In genomic region chr2:1742300-1742679, GRCh38 we compare ENCODE assay signal across 12 cellular contexts. TPM values are rescaled to one million over a fixed set of nuclear protein-coding genes. Genes with fewer than 3 reads are reported as not detected.
DNase-seq lines count a peak whose midpoint lies in the region; ATAC-seq and TF ChIP-seq lines count a peak whose summit lies in the region.
"Had no signal": no experiment of that assay in that cellular context is flagged by ENCODE, and none has a peak within 500 bp of the region (broad histone marks: within the 10 kb centered on the region; RNA-seq: fewer than 3 reads in every experiment).

No MANE protein-coding gene starts in this region.

- no peaks in the 10 kb centered on the region for H3K9me3 Mint-ChIP-seq in activated B cell treated with CpG ODN at 0.5 μM for 24 hours
- H3K9me3 Mint-ChIP-seq: activated naive CD4-positive, alpha-beta T cell treated with anti-CD3 and anti-CD28 coated beads, Interleukin-2, amount 50 U/mL, for 72 hours; natural killer cell had no signal

- no peaks in the 10 kb centered on the region for H3K4me1 ChIP-seq in prostate gland (replicated peaks)

- intact Hi-C loops in activated B cell treated with CpG ODN at 0.5 μM for 24 hours (cut with micrococcal nuclease) (loop anchor here (2.0 to 5.0 kb wide), 2 partner anchors 35 to 130 kb away; no protein-coding TSS in a partner anchor), prostate gland (cut with DNase I) (loop anchor here (2.0 to 10.0 kb wide), 5 partner anchors 65 to 1067 kb away; partner anchors contain the start of gene TMEM18)

- ATAC-seq in GM18909 (IDR thresholded peaks at IDR 0.05; ENCODE audit: poor library complexity, unreplicated experiment) = peak; percentile 46
- peak; percentile 66 for ATAC-seq in activated B cell treated with CpG ODN at 0.5 μM for 24 hours (ENCODE audit: low read depth)
- ATAC-seq in HG02588 (IDR thresholded peaks at IDR 0.05; ENCODE audit: unreplicated experiment) = no peak
- ATAC-seq in HG02973 (IDR thresholded peaks at IDR 0.05; ENCODE audit: unreplicated experiment) = no peak
- ATAC-seq: Panc1 had no signal

- H3K27me3 Mint-ChIP-seq in activated B cell treated with CpG ODN at 0.5 μM for 24 hours = peaks cover 36% of the 10 kb centered on the region

- H3K27ac ChIP-seq in prostate gland = peak overlapping the region; percentile 91 to 92

- H3K27ac Mint-ChIP-seq in activated B cell treated with CpG ODN at 0.5 μM for 24 hours = peak overlapping the region; percentile 77
- H3K27ac Mint-ChIP-seq: activated naive CD4-positive, alpha-beta T cell treated with anti-CD3 and anti-CD28 coated beads, Interleukin-2, amount 50 U/mL, for 72 hours; natural killer cell had no signal

- no peaks in the 10 kb centered on the region for H3K27me3 ChIP-seq in prostate gland (replicated peaks; ENCODE audit: insufficient read depth)

- H3K9me3 ChIP-seq in prostate gland = no peaks in the 10 kb centered on the region

- no peaks in the 10 kb centered on the region for H3K36me3 ChIP-seq in prostate gland

- peaks cover 17% of the 10 kb centered on the region for H3K4me1 Mint-ChIP-seq in activated B cell treated with CpG ODN at 0.5 μM for 24 hours

- POLR2A ChIA-PET in activated B cell treated with CpG ODN at 0.5 μM for 24 hours (lab: Charles Lee) (no interaction called here), HEK293T (lab: Yijun Ruan, JAX) (no interaction called here)

- peak overlapping the region; percentile 82 for H3K4me3 Mint-ChIP-seq in activated B cell treated with CpG ODN at 0.5 μM for 24 hours

- TF ChIP-seq POLR2A in prostate gland (IDR thresholded peaks at IDR 0.05) = no peak

- 78% methylated on average over 13 of the region's 13 CpGs for WGBS in prostate gland

- H3K36me3 Mint-ChIP-seq in activated B cell treated with CpG ODN at 0.5 μM for 24 hours (ENCODE audit: low read depth) = no peaks in the 10 kb centered on the region
- H3K36me3 Mint-ChIP-seq: natural killer cell had no signal

- TF ChIP-seq CTCF in activated B cell treated with CpG ODN at 0.5 μM for 24 hours (IDR thresholded peaks at IDR 0.05) (no peak), prostate gland (IDR thresholded peaks at IDR 0.05) (no peak)

- DNase-seq in activated B cell treated with CpG ODN at 0.5 μM for 24 hours = no peak
- peak; percentile 31 for DNase-seq in glomerular visceral epithelial cell (ENCODE audit: extremely low spot score)
- no peak for DNase-seq in prostate gland (ENCODE audit: low spot score)
- no peak for DNase-seq in HEK293T (ENCODE audit: extremely low spot score)
- no peak for DNase-seq in DMS53 (lab: John Stamatoyannopoulos, UW)
- DNase-seq: Kasumi-1, natural killer cell had no signal

- CTCF ChIA-PET in activated B cell treated with CpG ODN at 0.5 μM for 24 hours (lab: Charles Lee) (no interaction called here), HEK293T (lab: Yijun Ruan, JAX) (interaction anchor here (0.6 to 1.2 kb wide), 2 partner anchors 50 to 75 kb away, joined by 3 read pairs; no protein-coding TSS in a partner anchor)

- H3K4me3 ChIP-seq in prostate gland = peak overlapping the region in 1 of 2 donors; percentile 68

TF ChIP-seq in HEK293T, 16 proteins besides CTCF, POLR2A, EP300 and RAD21:
- TF ChIP-seq SP1 (IDR thresholded peaks at IDR 0.05) (no peak), FOXA1 (IDR thresholded peaks at IDR 0.05) (no peak), LEF1 (IDR thresholded peaks at IDR 0.05; ENCODE audit: borderline replicate concordance) (no peak), FOXK2 (IDR thresholded peaks at IDR 0.05) (no peak), FOXM1 (IDR thresholded peaks at IDR 0.05; ENCODE audit: borderline replicate concordance) (no peak), TARDBP (IDR thresholded peaks at IDR 0.05) (no peak), HDGF (IDR thresholded peaks at IDR 0.05; ENCODE audit: borderline replicate concordance) (no peak), L3MBTL2 (conservative IDR thresholded peaks at IDR 0.05) (no peak), SUZ12 (IDR thresholded peaks at IDR 0.05) (no peak), ELF4 (IDR thresholded peaks at IDR 0.05) (no peak), NFRKB (IDR thresholded peaks at IDR 0.05) (no peak), ZNF384 (IDR thresholded peaks at IDR 0.05) (no peak), ARNT (IDR thresholded peaks at IDR 0.05) (no peak), CTBP1 (IDR thresholded peaks at IDR 0.05; ENCODE audit: borderline replicate concordance) (no peak), PKNOX1 (IDR thresholded peaks at IDR 0.05) (no peak), BHLHE40 (IDR thresholded peaks at IDR 0.05; ENCODE audit: borderline replicate concordance) (no peak)

RNA-seq across cellular contexts. Expression of gene PXDN, which starts 2.0 kb away (rescaled TPM):
- 1.1 and 1.4 TPM in 2 replicates for total RNA-seq in activated B cell treated with CpG ODN at 0.5 μM for 24 hours
- total RNA-seq in prostate gland = 10 to 100 TPM; 29.5 to 40.8 TPM

Comparison
In these comparisons a context has a peak if more than half of its experiments do, and no peak if none do; other contexts are left out.
1. ATAC-seq: peak in GM18909 (single experiment) and activated B cell treated with CpG ODN at 0.5 μM for 24 hours (single experiment); none in HG02588 (single experiment) and HG02973 (single experiment).
2. RNA of gene PXDN, which starts 2.0 kb away (total RNA-seq): 29.5 to 40.8 TPM in prostate gland; 1.1 to 1.4 TPM in activated B cell treated with CpG ODN at 0.5 μM for 24 hours; every median in the first group is over 10 times any median in the second.